ENCODE assay signal across 1 cellular context in genomic region chr18:12432881-12433280, GRCh38.
TF ChIP-seq lines count a peak whose summit lies in the region.

No MANE protein-coding gene starts in this region.

TF ChIP-seq in HepG2, 621 proteins besides CTCF, POLR2A, EP300 and RAD21:
- TF ChIP-seq, protein P1, sequence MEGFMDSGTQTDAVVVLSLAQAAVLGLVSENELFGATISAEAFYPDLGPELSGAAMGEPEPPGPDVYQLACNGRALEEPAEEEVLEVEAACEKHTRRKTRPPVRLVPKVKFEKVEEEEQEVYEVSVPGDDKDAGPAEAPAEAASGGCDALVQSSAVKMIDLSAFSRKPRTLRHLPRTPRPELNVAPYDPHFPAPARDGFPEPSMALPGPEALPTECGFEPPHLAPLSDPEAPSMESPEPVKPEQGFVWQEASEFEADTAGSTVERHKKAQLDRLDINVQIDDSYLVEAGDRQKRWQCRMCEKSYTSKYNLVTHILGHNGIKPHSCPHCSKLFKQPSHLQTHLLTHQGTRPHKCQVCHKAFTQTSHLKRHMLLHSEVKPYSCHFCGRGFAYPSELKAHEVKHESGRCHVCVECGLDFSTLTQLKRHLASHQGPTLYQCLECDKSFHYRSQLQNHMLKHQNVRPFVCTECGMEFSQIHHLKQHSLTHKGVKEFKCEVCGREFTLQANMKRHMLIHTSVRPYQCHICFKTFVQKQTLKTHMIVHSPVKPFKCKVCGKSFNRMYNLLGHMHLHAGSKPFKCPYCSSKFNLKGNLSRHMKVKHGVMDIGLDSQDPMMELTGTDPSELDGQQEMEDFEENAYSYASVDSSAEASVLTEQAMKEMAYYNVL (CRISPR knock-in tag; IDR thresholded peaks at IDR 0.05; ENCODE audit: borderline replicate concordance) = no peak
- no peak for TF ChIP-seq TFE3 (CRISPR knock-in tag; IDR thresholded peaks at IDR 0.05)
- no peak for TF ChIP-seq ZBTB21 (CRISPR knock-in tag; IDR thresholded peaks at IDR 0.05)
- 0 out of 2 replicates have a peak, but pooled peaks have one; percentile 15 for TF ChIP-seq RBFOX2 (IDR thresholded peaks at IDR 0.05; ENCODE audit: low read depth, low read length)
- TF ChIP-seq, protein P2, sequence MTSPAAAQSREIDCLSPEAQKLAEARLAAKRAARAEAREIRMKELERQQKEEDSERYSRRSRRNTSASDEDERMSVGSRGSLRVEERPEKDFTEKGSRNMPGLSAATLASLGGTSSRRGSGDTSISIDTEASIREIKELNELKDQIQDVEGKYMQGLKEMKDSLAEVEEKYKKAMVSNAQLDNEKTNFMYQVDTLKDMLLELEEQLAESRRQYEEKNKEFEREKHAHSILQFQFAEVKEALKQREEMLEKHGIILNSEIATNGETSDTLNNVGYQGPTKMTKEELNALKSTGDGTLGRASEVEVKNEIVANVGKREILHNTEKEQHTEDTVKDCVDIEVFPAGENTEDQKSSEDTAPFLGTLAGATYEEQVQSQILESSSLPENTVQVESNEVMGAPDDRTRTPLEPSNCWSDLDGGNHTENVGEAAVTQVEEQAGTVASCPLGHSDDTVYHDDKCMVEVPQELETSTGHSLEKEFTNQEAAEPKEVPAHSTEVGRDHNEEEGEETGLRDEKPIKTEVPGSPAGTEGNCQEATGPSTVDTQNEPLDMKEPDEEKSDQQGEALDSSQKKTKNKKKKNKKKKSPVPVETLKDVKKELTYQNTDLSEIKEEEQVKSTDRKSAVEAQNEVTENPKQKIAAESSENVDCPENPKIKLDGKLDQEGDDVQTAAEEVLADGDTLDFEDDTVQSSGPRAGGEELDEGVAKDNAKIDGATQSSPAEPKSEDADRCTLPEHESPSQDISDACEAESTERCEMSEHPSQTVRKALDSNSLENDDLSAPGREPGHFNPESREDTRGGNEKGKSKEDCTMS (CRISPR knock-in tag; conservative IDR thresholded peaks at IDR 0.05) = no peak
- TF ChIP-seq TOE1 (CRISPR knock-in tag; IDR thresholded peaks at IDR 0.05) = no peak
- TF ChIP-seq ZNF501 (CRISPR knock-in tag; IDR thresholded peaks at IDR 0.05) = no peak
- no peak for TF ChIP-seq ZNF331 (CRISPR knock-in tag; IDR thresholded peaks at IDR 0.05)
